In the genomic region with DNA sequence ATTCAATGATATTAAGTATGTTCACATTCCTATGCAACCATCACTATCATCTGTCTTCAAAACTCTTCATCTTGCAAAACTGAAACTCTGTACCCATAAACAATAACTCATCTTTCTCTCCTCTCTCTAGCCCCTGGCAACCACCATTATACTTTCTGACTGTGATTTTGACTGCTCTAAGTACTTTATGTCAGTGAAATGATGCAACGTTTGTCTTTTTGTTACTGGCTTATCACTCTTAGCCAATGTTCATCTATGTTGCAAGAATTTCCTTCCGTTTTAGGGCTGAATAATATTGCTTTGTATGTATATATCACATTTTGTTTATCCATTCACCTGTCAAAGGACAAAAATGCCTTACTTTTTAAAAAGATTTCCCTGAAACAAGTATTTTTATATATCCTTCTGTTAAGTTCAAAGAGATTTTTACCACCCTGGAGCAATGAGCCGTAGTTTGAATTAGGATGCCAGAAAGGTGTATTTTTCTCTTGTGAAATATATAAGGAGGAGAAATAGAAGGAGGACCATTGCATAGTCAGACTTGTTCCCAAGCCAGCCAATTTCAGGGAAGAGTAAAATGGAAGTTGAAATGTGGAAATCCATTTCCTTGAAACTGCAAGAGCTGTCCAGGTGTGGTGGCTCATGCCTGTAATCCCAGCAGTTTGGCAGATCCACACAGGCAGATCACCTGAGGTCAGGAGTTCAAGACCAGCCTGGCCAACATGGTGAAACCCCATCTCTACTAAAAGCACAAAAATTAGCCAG, we compare ENCODE assay signal across 11 cellular contexts. TPM values are rescaled to one million over a fixed set of nuclear protein-coding genes. Genes with fewer than 3 reads are reported as not detected.
DNase-seq lines count a peak whose midpoint lies in the region; ATAC-seq and TF ChIP-seq lines count a peak whose summit lies in the region.
"Had no signal": no experiment of that assay in that cellular context is flagged by ENCODE, and none has a peak within 500 bp of the region (broad histone marks: within the 10 kb centered on the region; RNA-seq: fewer than 3 reads in every experiment).

No MANE protein-coding gene starts in this region.

- no peak for TF ChIP-seq POLR2A in adrenal gland (IDR thresholded peaks at IDR 0.05)

- no peak for TF ChIP-seq CTCF in WTC11 (IDR thresholded peaks at IDR 0.05)
- TF ChIP-seq CTCF in adrenal gland (IDR thresholded peaks at IDR 0.05): no peak

- CTCF ChIA-PET in CD4-positive, alpha-beta memory T cell (lab: Charles Lee; ENCODE audit: partially characterized antibody): no interaction called here
- CTCF ChIA-PET in WTC11 (lab: Charles Lee): no interaction called here

- peak overlapping the region in 5 of 7 donors; percentile 0 to 93 (median 22) for H3K27ac Mint-ChIP-seq in CD4-positive, alpha-beta memory T cell
- H3K27ac Mint-ChIP-seq in WTC11: no peak overlapping the region

- peaks cover 0 to 2% of the 10 kb centered on the region in 2 donors for H3K36me3 Mint-ChIP-seq in CD4-positive, alpha-beta memory T cell
- H3K36me3 Mint-ChIP-seq in WTC11: no peaks in the 10 kb centered on the region

- H3K4me1 Mint-ChIP-seq in CD4-positive, alpha-beta memory T cell: peaks cover 17 to 43% (median 24%) of the 10 kb centered on the region in 4 donors
- H3K4me1 Mint-ChIP-seq in WTC11: no peaks in the 10 kb centered on the region

- peak overlapping the region in 3 of 8 donors; percentile 3 to 69 (median 9) for H3K4me3 Mint-ChIP-seq in CD4-positive, alpha-beta memory T cell
- no peak overlapping the region for H3K4me3 Mint-ChIP-seq in WTC11

- H3K4me3 ChIP-seq in CD4-positive, alpha-beta memory T cell (ENCODE audit: low read length in 2 of 2): no peak overlapping the region
- no peak overlapping the region for H3K4me3 ChIP-seq in adrenal gland
- H3K4me3 ChIP-seq: coronary artery had no signal

- H3K27me3 Mint-ChIP-seq in CD4-positive, alpha-beta memory T cell: no peaks in the 10 kb centered on the region
- peaks cover 18% of the 10 kb centered on the region for H3K27me3 Mint-ChIP-seq in WTC11 (ENCODE audit: low read depth)

- H3K36me3 ChIP-seq in CD4-positive, alpha-beta memory T cell (ENCODE audit: insufficient read depth, low read length): no peaks in the 10 kb centered on the region
- H3K36me3 ChIP-seq in adrenal gland (replicated peaks in 1 of 2): no peaks in the 10 kb centered on the region

- no peak for ATAC-seq in WTC11
- no peak for ATAC-seq in GM18520 (IDR thresholded peaks at IDR 0.05; ENCODE audit: unreplicated experiment)

- H3K9me3 ChIP-seq in CD4-positive, alpha-beta memory T cell (ENCODE audit: control insufficient read depth in 1 of 2, low read length in 2 of 2): no peaks in the 10 kb centered on the region
- no peaks in the 10 kb centered on the region for H3K9me3 ChIP-seq in adrenal gland (replicated peaks in 1 of 3)

- POLR2A ChIA-PET in CD4-positive, alpha-beta memory T cell (lab: Charles Lee; ENCODE audit: partially characterized antibody): interaction anchor here (4.7 kb wide), 1 partner anchor 65 kb away, joined by 14 read pairs; a partner anchor contains a TSS
- POLR2A ChIA-PET in WTC11 (lab: Charles Lee): no interaction called here

- no peaks in the 10 kb centered on the region for H3K27me3 ChIP-seq in CD4-positive, alpha-beta memory T cell (ENCODE audit: insufficient read depth, low read length)
- no peaks in the 10 kb centered on the region for H3K27me3 ChIP-seq in adrenal gland

- no peak overlapping the region for H3K27ac ChIP-seq in CD4-positive, alpha-beta memory T cell (ENCODE audit: low read depth, low read length)
- no peak overlapping the region for H3K27ac ChIP-seq in adrenal gland
- H3K27ac ChIP-seq: coronary artery had no signal

- intact Hi-C loops in CD4-positive, alpha-beta memory T cell (cut with micrococcal nuclease): no loop called here
- intact Hi-C loops in adrenal gland (cut with DNase I): no loop called here

- WGBS in adrenal gland, 4 donors: 54 to 65% (median 62%) methylated on average over 3 of the region's 3 CpGs

- H3K4me1 ChIP-seq in CD4-positive, alpha-beta memory T cell (ENCODE audit: insufficient read depth, low read length): peaks cover 28% of the 10 kb centered on the region
- peaks cover 0 to 3% of the 10 kb centered on the region in 2 donors for H3K4me1 ChIP-seq in adrenal gland (replicated peaks in 1 of 2)

- no peak for DNase-seq in CD4-positive, alpha-beta memory T cell
- DNase-seq in KBM-7 (peak; percentile 69), WTC11 (ENCODE audit: low spot score) (no peak), islet precursor cell (peak; percentile 4), mucosa of gallbladder (ENCODE audit: low spot score) (no peak), cerebellar cortex (ENCODE audit: low spot score) (no peak), adrenal gland (no peak)
- DNase-seq: hippocampal formation, NCI-H510A treated with DMSO at 0.1 percent for 48 hours had no signal

- H3K9me3 Mint-ChIP-seq in CD4-positive, alpha-beta memory T cell: peaks cover 0 to 2% (median 0%) of the 10 kb centered on the region in 8 donors
- no peaks in the 10 kb centered on the region for H3K9me3 Mint-ChIP-seq in WTC11

- in situ Hi-C loops in KBM-7 (cut with MboI; ENCODE audit: low pct_unique_long_range_greater_than_20kb, low sequenced_read_pairs): no loop called here

TF ChIP-seq in WTC11, 78 proteins besides CTCF, POLR2A, EP300 and RAD21:
- TF ChIP-seq ZNF138 (CRISPR knock-in tag; conservative IDR thresholded peaks at IDR 0.05): no peak
- TF ChIP-seq GABPB1 (CRISPR knock-in tag; IDR thresholded peaks at IDR 0.05): peak; percentile 91

RNA-seq across cellular contexts. Expression of a gene that starts 4.0 kb away (rescaled TPM):
- 10 to 100 TPM; 16.4 to 17.8 TPM for total RNA-seq in CD4-positive, alpha-beta memory T cell
- polyA plus RNA-seq in CD4-positive, alpha-beta memory T cell: 10 to 100 TPM in 1 of 2 donors, 1 to 10 TPM in 1; 6.4 to 19.9 TPM
- total RNA-seq in WTC11 (2021): 5.6 to 6.4 TPM (median 5.7 TPM) in 3 replicates
- total RNA-seq in mucosa of gallbladder: 4.5 TPM
- 1 to 10 TPM; 1.3 to 7.8 (median 3.3) TPM for total RNA-seq in adrenal gland
- 1 to 10 TPM; 1.0 to 1.2 (median 1.2) TPM for polyA plus RNA-seq in adrenal gland

RNA-seq across cellular contexts. Expression of a gene that starts 5.5 kb away (rescaled TPM):
- 10 to 100 TPM; 98.9 to 99.8 TPM for total RNA-seq in CD4-positive, alpha-beta memory T cell
- 10 to 100 TPM; 31.7 to 40.9 TPM for polyA plus RNA-seq in CD4-positive, alpha-beta memory T cell
- total RNA-seq in WTC11 (2021) (24.1 to 32.4 TPM (median 28.2 TPM) in 3 replicates), mucosa of gallbladder (21.8 TPM), adrenal gland (10 to 100 TPM; 16.9 to 29.9 (median 22.9) TPM)
- polyA plus RNA-seq in adrenal gland: 10 to 100 TPM; 14.0 to 26.0 (median 20.3) TPM

Comparison
In these comparisons a context has a peak if more than half of its experiments do, and no peak if none do; other contexts are left out.
1. DNase-seq: peak in KBM-7 (single experiment) and islet precursor cell (single experiment); none in CD4-positive, alpha-beta memory T cell (0 of 5), WTC11 (single experiment), mucosa of gallbladder (single experiment), cerebellar cortex (single experiment) and adrenal gland (0 of 7).